10 cellular contexts compared by ENCODE assay signal in genomic region chr4:68904786-68905185, GRCh38. TPM values are rescaled to one million over a fixed set of nuclear protein-coding genes. Genes with fewer than 3 reads are reported as not detected.
DNase-seq lines count a peak whose midpoint lies in the region; ATAC-seq lines count a peak whose summit lies in the region.
"Had no signal": no experiment of that assay in that cellular context is flagged by ENCODE, and none has a peak within 500 bp of the region (broad histone marks: within the 10 kb centered on the region; RNA-seq: fewer than 3 reads in every experiment).

No MANE protein-coding gene starts in this region.

- no peaks in the 10 kb centered on the region for H3K27me3 ChIP-seq in naive thymus-derived CD4-positive, alpha-beta T cell (ENCODE audit: control insufficient read depth in 2 of 2, insufficient read depth in 2 of 2, low read length in 2 of 2)

- no peaks in the 10 kb centered on the region for H3K9me3 ChIP-seq in naive thymus-derived CD4-positive, alpha-beta T cell (ENCODE audit: control insufficient read depth in 2 of 3, low read length in 3 of 3)

- peaks cover 0 to 6% (median 0%) of the 10 kb centered on the region in 11 donors for H3K9me3 Mint-ChIP-seq in naive thymus-derived CD4-positive, alpha-beta T cell
- peaks cover 0 to 31% (median 10%) of the 10 kb centered on the region in 6 donors for H3K9me3 Mint-ChIP-seq in immature natural killer cell

- H3K4me3 Mint-ChIP-seq in naive thymus-derived CD4-positive, alpha-beta T cell = no peak overlapping the region
- H3K4me3 Mint-ChIP-seq in immature natural killer cell = no peak overlapping the region

- no peak overlapping the region for H3K27ac ChIP-seq in naive thymus-derived CD4-positive, alpha-beta T cell (ENCODE audit: low read depth, low read length)

- no peaks in the 10 kb centered on the region for H3K4me1 Mint-ChIP-seq in naive thymus-derived CD4-positive, alpha-beta T cell
- no peaks in the 10 kb centered on the region for H3K4me1 Mint-ChIP-seq in immature natural killer cell

- H3K4me3 ChIP-seq in naive thymus-derived CD4-positive, alpha-beta T cell (ENCODE audit: low read length) = no peak overlapping the region

- CTCF ChIA-PET in naive thymus-derived CD4-positive, alpha-beta T cell (lab: Charles Lee) = no interaction called here

- peaks cover 0 to 14% (median 10%) of the 10 kb centered on the region in 5 donors for H3K27me3 Mint-ChIP-seq in naive thymus-derived CD4-positive, alpha-beta T cell
- H3K27me3 Mint-ChIP-seq in immature natural killer cell (ENCODE audit: low read depth in 3 of 3) = no peaks in the 10 kb centered on the region

- no peaks in the 10 kb centered on the region for H3K36me3 ChIP-seq in naive thymus-derived CD4-positive, alpha-beta T cell (ENCODE audit: control insufficient read depth in 2 of 3, insufficient read depth in 3 of 3, low read length in 3 of 3)

- intact Hi-C loops in naive thymus-derived CD4-positive, alpha-beta T cell (cut with micrococcal nuclease) = no loop called here

- no peaks in the 10 kb centered on the region for H3K36me3 Mint-ChIP-seq in naive thymus-derived CD4-positive, alpha-beta T cell
- H3K36me3 Mint-ChIP-seq in immature natural killer cell = no peaks in the 10 kb centered on the region

- ATAC-seq in GM21786 (IDR thresholded peaks at IDR 0.05; ENCODE audit: unreplicated experiment) = peak; percentile 60
- ATAC-seq in naive thymus-derived CD4-positive, alpha-beta T cell = no peak

- peak; percentile 41 for DNase-seq in COR-L47 (lab: John Stamatoyannopoulos, UW)
- peak; percentile 20 for DNase-seq in NCI-H748 treated with DMSO at 0.1 percent for 48 hours (lab: John Stamatoyannopoulos, UW)
- peak; percentile 19 for DNase-seq in iPS-NIHi11 (ENCODE audit: low spot score)
- no peak for DNase-seq in pons (ENCODE audit: low spot score)
- DNase-seq in naive thymus-derived CD4-positive, alpha-beta T cell = no peak
- no peak for DNase-seq in immature natural killer cell
- no peak for DNase-seq in central memory CD4-positive, alpha-beta T cell

- H3K4me1 ChIP-seq in naive thymus-derived CD4-positive, alpha-beta T cell (ENCODE audit: control insufficient read depth in 2 of 2, insufficient read depth in 2 of 2, low read length in 2 of 2) = no peaks in the 10 kb centered on the region

- no peak overlapping the region for H3K27ac Mint-ChIP-seq in naive thymus-derived CD4-positive, alpha-beta T cell
- H3K27ac Mint-ChIP-seq in immature natural killer cell = no peak overlapping the region

- POLR2A ChIA-PET in naive thymus-derived CD4-positive, alpha-beta T cell (lab: Charles Lee) = no interaction called here

RNA-seq across cellular contexts. Expression of gene UGT2A3, which starts 46.8 kb away (rescaled TPM):
- not detected for total RNA-seq in naive thymus-derived CD4-positive, alpha-beta T cell
- polyA plus RNA-seq in naive thymus-derived CD4-positive, alpha-beta T cell = not detected
- not detected for polyA plus RNA-seq in immature natural killer cell
- total RNA-seq: LHCN-M2 had no signal
- polyA plus RNA-seq: neural cell had no signal

Comparison
In these comparisons a context has a peak if more than half of its experiments do, and no peak if none do; other contexts are left out.
1. DNase-seq: peak in COR-L47 (single experiment), NCI-H748 treated with DMSO at 0.1 percent for 48 hours (single experiment) and iPS-NIHi11 (single experiment); none in pons (single experiment), naive thymus-derived CD4-positive, alpha-beta T cell (0 of 9), immature natural killer cell (0 of 3) and central memory CD4-positive, alpha-beta T cell (single experiment).